ENCODE assay signal across 17 cellular contexts in genomic region chrX:42948723-42949122, GRCh38.
DNase-seq lines count a peak whose midpoint lies in the region; ATAC-seq and TF ChIP-seq lines count a peak whose summit lies in the region.
"Had no signal": no experiment of that assay in that cellular context is flagged by ENCODE, and none has a peak within 500 bp of the region (broad histone marks: within the 10 kb centered on the region; RNA-seq: fewer than 3 reads in every experiment).

No MANE protein-coding gene starts in this region.

- H3K4me3 ChIP-seq in mammary epithelial cell (replicated peaks in 1 of 3; ENCODE audit: insufficient read depth in 1 of 3, low read depth in 2 of 3, low read length in 3 of 3) (no peak overlapping the region), prostate gland (no peak overlapping the region)
- H3K4me3 ChIP-seq: MG63, pancreas, smooth muscle cell, tibial nerve had no signal

- no peak overlapping the region for H3K4me3 Mint-ChIP-seq in activated naive CD4-positive, alpha-beta T cell treated with anti-CD3 and anti-CD28 coated beads for 36 hours

- dilution Hi-C loops in mammary epithelial cell (cut with HindIII; ENCODE audit: low sequenced_read_pairs) = no loop called here

- peaks cover 2% of the 10 kb centered on the region for H3K36me3 Mint-ChIP-seq in activated naive CD4-positive, alpha-beta T cell treated with anti-CD3 and anti-CD28 coated beads for 36 hours (ENCODE audit: low read depth)

- WGBS in mammary epithelial cell (ENCODE audit: low coverage, missing lambda C conversion rate) = 50% methylated on average over 4 of the region's 4 CpGs
- WGBS in prostate gland = 70% methylated on average over 4 of the region's 4 CpGs

- TF ChIP-seq CTCF in mammary epithelial cell (conservative IDR thresholded peaks at IDR 0.05 in 1 of 2, IDR thresholded peaks at IDR 0.05 in 1 of 2; ENCODE audit: extremely low read depth in 1 of 2, insufficient read depth in 1 of 2, low read depth in 1 of 2, low read length in 2 of 2) (no peak), prostate gland (IDR thresholded peaks at IDR 0.05) (no peak)

- CTCF ChIA-PET in activated naive CD4-positive, alpha-beta T cell treated with anti-CD3 and anti-CD28 coated beads for 36 hours (lab: Charles Lee) = no interaction called here
- CTCF ChIA-PET in mammary epithelial cell (lab: Charles Lee; ENCODE audit: low non-redundant PET) = no interaction called here

- H3K27ac ChIP-seq in mammary epithelial cell (ENCODE audit: insufficient read depth, low read depth, low read length) (no peak overlapping the region), prostate gland (no peak overlapping the region)
- H3K27ac ChIP-seq: pancreas, RWPE1, tibial nerve had no signal

- H3K9me3 ChIP-seq in mammary epithelial cell (replicated peaks; ENCODE audit: insufficient read depth, low read length) = no peaks in the 10 kb centered on the region
- no peaks in the 10 kb centered on the region for H3K9me3 ChIP-seq in prostate gland
- H3K9me3 ChIP-seq: MG63, pancreas, tibial nerve had no signal

- peak; percentile 40 for ATAC-seq in stimulated activated naive CD8-positive, alpha-beta T cell treated with anti-CD3 and anti-CD28 coated beads, Interleukin-15, Interleukin-2, amounts not matched to agents 100 U/mL and 50 U/mL, for 24 hours
- ATAC-seq in HG03039 (IDR thresholded peaks at IDR 0.05; ENCODE audit: unreplicated experiment) = no peak
- ATAC-seq: pancreas had no signal

- in situ Hi-C loops in mammary epithelial cell (cut with MboI; ENCODE audit: low sequenced_read_pairs in 2 of 2) = no loop called here

- no peaks in the 10 kb centered on the region for H3K79me2 ChIP-seq in mammary epithelial cell (ENCODE audit: insufficient read depth, low read length)

- H3K27ac Mint-ChIP-seq in activated naive CD4-positive, alpha-beta T cell treated with anti-CD3 and anti-CD28 coated beads for 36 hours = peak overlapping the region; percentile 70

- peaks cover 2% of the 10 kb centered on the region for H3K9me3 Mint-ChIP-seq in activated naive CD4-positive, alpha-beta T cell treated with anti-CD3 and anti-CD28 coated beads for 36 hours

- H2AFZ ChIP-seq in mammary epithelial cell (ENCODE audit: low read depth, low read length) = peak overlapping the region; percentile 65

- no peaks in the 10 kb centered on the region for H3K36me3 ChIP-seq in mammary epithelial cell (ENCODE audit: insufficient read depth, low read length)
- H3K36me3 ChIP-seq in prostate gland = no peaks in the 10 kb centered on the region
- H3K36me3 ChIP-seq: MG63, pancreas, tibial nerve had no signal

- H3K9ac ChIP-seq in mammary epithelial cell (ENCODE audit: insufficient read depth, low read length) = no peak overlapping the region

- DNase-seq in activated naive CD4-positive, alpha-beta T cell treated with anti-CD3 and anti-CD28 coated beads for 36 hours = no peak
- no peak for DNase-seq in activated naive CD4-positive, alpha-beta T cell (lab: John Stamatoyannopoulos, UW)
- peak; percentile 53 for DNase-seq in T-helper 22 cell (ENCODE audit: low read depth)
- DNase-seq in mammary epithelial cell = no peak
- DNase-seq in stimulated activated naive CD8-positive, alpha-beta T cell treated with anti-CD3 and anti-CD28 coated beads, Interleukin-15, Interleukin-2, amounts not matched to agents 100 U/mL and 50 U/mL, for 24 hours = no peak
- DNase-seq in prostate gland (ENCODE audit: low spot score) = no peak
- no peak for DNase-seq in DMS153 (lab: John Stamatoyannopoulos, UW)
- DNase-seq: foreskin fibroblast, HCEC 1CT, MG63, midbrain, NCI-H2029, pancreas had no signal

- no peak overlapping the region for H3K4me2 ChIP-seq in mammary epithelial cell (ENCODE audit: insufficient read depth, low read depth, low read length)
- H3K4me2 ChIP-seq: smooth muscle cell had no signal

- H3K27me3 ChIP-seq in mammary epithelial cell (ENCODE audit: insufficient read depth, low read length) (no peaks in the 10 kb centered on the region), prostate gland (replicated peaks; ENCODE audit: insufficient read depth) (no peaks in the 10 kb centered on the region)
- H3K27me3 ChIP-seq: MG63 had no signal

- no peak for TF ChIP-seq POLR2A in prostate gland (IDR thresholded peaks at IDR 0.05)

- no TSS peak for BruUV-seq in mammary epithelial cell (replicated peaks; lab: Mats Ljungman, UMichigan)

- H4K20me1 ChIP-seq in mammary epithelial cell (ENCODE audit: insufficient read depth, low read length) = no peaks in the 10 kb centered on the region

- peaks cover 4% of the 10 kb centered on the region for H3K4me1 ChIP-seq in mammary epithelial cell (ENCODE audit: insufficient read depth, low read length)
- H3K4me1 ChIP-seq in prostate gland (replicated peaks) = no peaks in the 10 kb centered on the region
- H3K4me1 ChIP-seq: pancreas, tibial nerve had no signal

- H3K27me3 Mint-ChIP-seq in activated naive CD4-positive, alpha-beta T cell treated with anti-CD3 and anti-CD28 coated beads for 36 hours (ENCODE audit: low read depth) = no peaks in the 10 kb centered on the region

- peaks cover 46% of the 10 kb centered on the region for H3K4me1 Mint-ChIP-seq in activated naive CD4-positive, alpha-beta T cell treated with anti-CD3 and anti-CD28 coated beads for 36 hours (ENCODE audit: low read depth)

- intact Hi-C loops in activated naive CD4-positive, alpha-beta T cell treated with anti-CD3 and anti-CD28 coated beads for 36 hours (cut with micrococcal nuclease) = loop anchor here (5.0 kb wide), 2 partner anchors 1026 to 1151 kb away; partner anchors contain the start of gene CASK
- intact Hi-C loops in mammary epithelial cell (cut with micrococcal nuclease) (no loop called here), prostate gland (cut with DNase I) (no loop called here)
